ENCODE assay signal across 12 cellular contexts in the genomic region with DNA sequence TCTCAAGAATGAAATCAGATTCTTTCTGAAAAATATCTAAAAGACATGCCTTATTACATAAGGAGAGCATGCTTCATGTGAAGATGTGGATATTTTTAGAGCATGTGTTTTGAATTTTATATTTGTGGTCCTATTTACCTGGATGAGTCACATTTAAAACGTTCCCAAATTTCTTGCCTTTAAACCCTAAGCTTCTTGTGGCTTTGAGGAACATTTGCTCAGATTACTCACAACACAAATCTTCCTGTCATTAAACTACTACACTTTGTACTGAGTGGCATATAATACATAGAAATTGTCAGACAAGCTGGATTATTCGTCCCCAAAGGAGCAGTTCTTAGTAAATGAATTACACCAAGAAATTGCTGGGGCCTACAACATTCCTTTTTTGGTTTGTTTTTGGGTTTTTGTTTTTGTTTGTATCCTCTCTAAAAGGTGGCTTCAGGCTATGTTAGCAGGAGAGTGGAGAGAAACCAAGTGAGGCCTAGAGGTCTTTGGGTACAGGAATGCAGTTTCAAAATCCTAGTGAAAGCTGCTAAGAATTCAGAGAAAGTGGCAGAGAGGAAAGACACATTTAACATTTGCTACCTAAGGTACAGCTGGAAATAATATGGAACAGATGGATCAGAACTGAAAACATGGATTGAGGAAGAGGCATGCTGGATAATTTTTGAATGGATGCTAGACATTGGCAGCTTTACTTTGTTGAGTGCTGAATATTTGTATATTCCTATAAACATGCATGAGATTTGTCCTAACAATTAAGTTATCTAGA.
DNase-seq lines count a peak whose midpoint lies in the region; ATAC-seq and TF ChIP-seq lines count a peak whose summit lies in the region.
"Had no signal": no experiment of that assay in that cellular context is flagged by ENCODE, and none has a peak within 500 bp of the region (broad histone marks: within the 10 kb centered on the region; RNA-seq: fewer than 3 reads in every experiment).

No MANE protein-coding gene starts in this region.

- DNase-seq in HFF-Myc (ENCODE audit: extremely low read depth, low read depth), result peak; percentile 86
- DNase-seq in astrocyte of the hippocampus (ENCODE audit: low read depth, low spot score), result peak; percentile 32
- DNase-seq in tibial artery, result no peak
- no peak for DNase-seq in activated CD4-positive, alpha-beta memory T cell treated with anti-CD3 and anti-CD28 coated beads, Interleukin-2, amount 10 ng/mL, durations not matched to agents 7 days and 5 days
- no peak for DNase-seq in sciatic nerve (ENCODE audit: low spot score)
- DNase-seq in DMS153 treated with DMSO at 0.1 percent for 48 hours (lab: John Stamatoyannopoulos, UW; ENCODE audit: unreplicated experiment), result no peak
- DNase-seq: activated naive CD4-positive, alpha-beta T cell treated with Interleukin-2 at 50 U/mL for 16 hours; NCI-H146; NCI-H526 had no signal

- peaks cover 0 to 34% (median 15%) of the 10 kb centered on the region in 4 donors for H3K4me1 ChIP-seq in tibial artery
- peaks cover 0 to 4% (median 0%) of the 10 kb centered on the region in 3 donors for H3K4me1 ChIP-seq in gastroesophageal sphincter

- no peaks in the 10 kb centered on the region for H3K9me3 Mint-ChIP-seq in activated CD4-positive, alpha-beta memory T cell treated with anti-CD3 and anti-CD28 coated beads, Interleukin-2, amount 10 ng/mL, durations not matched to agents 7 days and 5 days

- H3K36me3 ChIP-seq in tibial artery (no peaks in the 10 kb centered on the region), gastroesophageal sphincter (no peaks in the 10 kb centered on the region)

- H3K27me3 Mint-ChIP-seq in activated CD4-positive, alpha-beta memory T cell treated with anti-CD3 and anti-CD28 coated beads, Interleukin-2, amount 10 ng/mL, durations not matched to agents 7 days and 5 days, result peaks cover 13% of the 10 kb centered on the region

- H3K4me3 Mint-ChIP-seq in activated CD4-positive, alpha-beta memory T cell treated with anti-CD3 and anti-CD28 coated beads, Interleukin-2, amount 10 ng/mL, durations not matched to agents 7 days and 5 days, result no peak overlapping the region

- 50 to 53% methylated on average over 2 of the region's 2 CpGs for WGBS in gastroesophageal sphincter (ENCODE audit: low coverage in 1 of 2), 2 donors

- no peak for ATAC-seq in gastroesophageal sphincter
- no peak for ATAC-seq in sciatic nerve
- ATAC-seq: esophagus mucosa had no signal

- no peak for TF ChIP-seq CTCF in HFF-Myc (IDR thresholded peaks at IDR 0.05; ENCODE audit: low read depth, low read length, missing control alignments)
- no peak for TF ChIP-seq CTCF in tibial artery (IDR thresholded peaks at IDR 0.05)
- TF ChIP-seq CTCF in gastroesophageal sphincter (IDR thresholded peaks at IDR 0.05), result no peak

- no peak overlapping the region for H3K4me3 ChIP-seq in HFF-Myc (replicated peaks; ENCODE audit: low read depth, low read length)
- H3K4me3 ChIP-seq in tibial artery, result no peak overlapping the region
- H3K4me3 ChIP-seq in gastroesophageal sphincter, result no peak overlapping the region

- intact Hi-C loops in tibial artery (cut with DNase I; ENCODE audit: low total_unique reads) (loop anchor here (10.0 kb wide), 1 partner anchor 517 kb away; the partner anchor contains the start of gene PRKCI), sciatic nerve (cut with DNase I) (no loop called here)

- CTCF ChIA-PET in activated CD4-positive, alpha-beta memory T cell treated with anti-CD3 and anti-CD28 coated beads, Interleukin-2, amount 10 ng/mL, durations not matched to agents 7 days and 5 days (lab: Charles Lee), result no interaction called here

- no peaks in the 10 kb centered on the region for H3K36me3 Mint-ChIP-seq in activated CD4-positive, alpha-beta memory T cell treated with anti-CD3 and anti-CD28 coated beads, Interleukin-2, amount 10 ng/mL, durations not matched to agents 7 days and 5 days (ENCODE audit: low read depth)

- H3K9me3 ChIP-seq in tibial artery, result no peaks in the 10 kb centered on the region
- H3K9me3 ChIP-seq in gastroesophageal sphincter, result no peaks in the 10 kb centered on the region

- no peaks in the 10 kb centered on the region for H3K27me3 ChIP-seq in layer of hippocampus (ENCODE audit: control insufficient read depth, insufficient read depth, low read length)
- H3K27me3 ChIP-seq in tibial artery, result no peaks in the 10 kb centered on the region
- no peaks in the 10 kb centered on the region for H3K27me3 ChIP-seq in gastroesophageal sphincter

- H3K27ac ChIP-seq in layer of hippocampus (ENCODE audit: low read depth, low read length) (peak overlapping the region; percentile 86), tibial artery (peak overlapping the region; percentile 81 to 84), gastroesophageal sphincter (peak overlapping the region in 2 of 4 donors; percentile 32 to 72)

- TF ChIP-seq EP300 in gastroesophageal sphincter (IDR thresholded peaks at IDR 0.05), result no peak

- TF ChIP-seq POLR2A in gastroesophageal sphincter (IDR thresholded peaks at IDR 0.05), result no peak

- no peaks in the 10 kb centered on the region for H3K4me1 Mint-ChIP-seq in activated CD4-positive, alpha-beta memory T cell treated with anti-CD3 and anti-CD28 coated beads, Interleukin-2, amount 10 ng/mL, durations not matched to agents 7 days and 5 days

- no peak overlapping the region for H3K27ac Mint-ChIP-seq in activated CD4-positive, alpha-beta memory T cell treated with anti-CD3 and anti-CD28 coated beads, Interleukin-2, amount 10 ng/mL, durations not matched to agents 7 days and 5 days

- POLR2A ChIA-PET in activated CD4-positive, alpha-beta memory T cell treated with anti-CD3 and anti-CD28 coated beads, Interleukin-2, amount 10 ng/mL, durations not matched to agents 7 days and 5 days (lab: Charles Lee), result no interaction called here

Comparison
In these comparisons a context has a peak if more than half of its experiments do, and no peak if none do; other contexts are left out.
1. DNase-seq: peak in HFF-Myc (single experiment) and astrocyte of the hippocampus (single experiment); none in tibial artery (0 of 2), activated CD4-positive, alpha-beta memory T cell treated with anti-CD3 and anti-CD28 coated beads, Interleukin-2, amount 10 ng/mL, durations not matched to agents 7 days and 5 days (single experiment), sciatic nerve (single experiment) and DMS153 treated with DMSO at 0.1 percent for 48 hours (single experiment).